8 cellular contexts compared by ENCODE assay signal in the genomic region with DNA sequence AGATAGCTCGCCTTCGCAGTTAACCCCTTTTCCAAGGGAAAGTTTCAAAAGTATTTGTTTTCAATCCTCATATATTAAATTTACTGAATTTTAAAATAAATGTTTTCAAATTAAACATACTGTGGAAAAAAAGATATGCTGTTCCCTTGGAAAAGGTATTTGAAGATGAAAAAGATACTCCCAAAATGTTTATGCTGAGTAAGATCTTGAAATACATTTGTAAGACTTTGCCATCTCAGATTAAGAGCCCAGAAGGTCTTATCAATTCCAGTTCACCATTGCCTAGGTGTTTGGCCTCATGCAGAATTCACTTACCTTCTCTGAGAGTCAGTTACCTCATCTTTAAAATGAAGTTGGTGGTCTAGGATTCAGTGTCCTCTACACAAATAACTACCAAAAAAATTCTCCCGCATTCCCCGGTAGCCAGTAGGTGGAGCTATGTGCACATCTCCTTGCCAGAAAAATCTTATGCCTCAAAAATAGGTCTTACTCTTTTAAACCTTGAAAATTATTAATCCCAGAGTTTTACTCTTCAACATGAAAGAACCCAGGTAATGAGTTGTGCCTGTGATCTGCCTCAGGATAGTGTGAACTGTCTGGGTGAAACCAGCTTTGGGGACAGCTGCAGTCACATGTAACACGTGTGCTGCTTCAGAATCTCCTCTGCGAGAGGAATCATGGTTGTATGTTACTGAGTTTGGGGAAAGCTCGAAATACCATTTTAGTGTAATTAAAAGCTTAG.
DNase-seq lines count a peak whose midpoint lies in the region; ATAC-seq and TF ChIP-seq lines count a peak whose summit lies in the region.

No MANE protein-coding gene starts in this region.

- H3K27me3 Mint-ChIP-seq in CD4-positive, CD25-positive, alpha-beta regulatory T cell, result no peaks in the 10 kb centered on the region

- no peaks in the 10 kb centered on the region for H3K4me1 ChIP-seq in CD4-positive, CD25-positive, alpha-beta regulatory T cell (ENCODE audit: control insufficient read depth, insufficient read depth, low read length, poor library complexity, severe bottlenecking)
- no peaks in the 10 kb centered on the region for H3K4me1 ChIP-seq in PC-3 (ENCODE audit: insufficient read depth, low read length)

- no peak overlapping the region for H3K4me3 ChIP-seq in CD4-positive, CD25-positive, alpha-beta regulatory T cell (ENCODE audit: low read depth, low read length)
- H3K4me3 ChIP-seq in H7 (ENCODE audit: insufficient read depth, low read depth, low read length) (no peak overlapping the region), PC-3 (ENCODE audit: low read length) (no peak overlapping the region), retinal pigment epithelial cell (ENCODE audit: low read length) (no peak overlapping the region)

- H2AFZ ChIP-seq in PC-3 (ENCODE audit: low read length), result no peak overlapping the region

- H3K4me3 Mint-ChIP-seq in CD4-positive, CD25-positive, alpha-beta regulatory T cell, result no peak overlapping the region

- peaks cover 53% of the 10 kb centered on the region for H3K36me3 ChIP-seq in CD4-positive, CD25-positive, alpha-beta regulatory T cell (ENCODE audit: control insufficient read depth, insufficient read depth, low read length)
- H3K36me3 ChIP-seq in H7 (replicated peaks; ENCODE audit: control insufficient read depth, insufficient read depth, low read length), result peaks cover 25% of the 10 kb centered on the region
- H3K36me3 ChIP-seq in PC-3 (ENCODE audit: low read depth, low read length), result peaks cover 10% of the 10 kb centered on the region

- no TSS peak for BruUV-seq in PC-3 (replicated peaks; lab: Mats Ljungman, UMichigan)

- H3K36me3 Mint-ChIP-seq in CD4-positive, CD25-positive, alpha-beta regulatory T cell, result peaks cover 44% of the 10 kb centered on the region

- no peak overlapping the region for H3K4me2 ChIP-seq in PC-3 (ENCODE audit: low read length)

- H3K4me1 Mint-ChIP-seq in CD4-positive, CD25-positive, alpha-beta regulatory T cell, result no peaks in the 10 kb centered on the region

- H3K27ac ChIP-seq in CD4-positive, CD25-positive, alpha-beta regulatory T cell (ENCODE audit: insufficient read depth, low read length, poor library complexity, severe bottlenecking), result no peak overlapping the region
- H3K27ac ChIP-seq in PC-3 (ENCODE audit: low read length), result no peak overlapping the region

- no peaks in the 10 kb centered on the region for H3K79me2 ChIP-seq in PC-3 (ENCODE audit: low read length)

- H3K9ac ChIP-seq in PC-3 (ENCODE audit: low read length), result no peak overlapping the region

- H3K9me2 ChIP-seq in PC-3 (replicated peaks; ENCODE audit: low read length), result no peaks in the 10 kb centered on the region

- peak; percentile 5 to 61 (median 57) for DNase-seq in CD4-positive, CD25-positive, alpha-beta regulatory T cell
- DNase-seq in H7 (peak; percentile 62), PC-3 (peak; percentile 54), globus pallidus (ENCODE audit: low spot score) (peak; percentile 38), retinal pigment epithelial cell (ENCODE audit: low read depth) (no peak), cortex of kidney (lab: John Stamatoyannopoulos, UW) (no peak)
- DNase-seq in activated effector memory CD4-positive, alpha-beta T cell treated with Interleukin-2 at 50 U/mL for 16 hours, result peak; percentile 10

- peak overlapping the region in 1 of 3 donors; percentile 32 for H3K27ac Mint-ChIP-seq in CD4-positive, CD25-positive, alpha-beta regulatory T cell

- H3K9me3 ChIP-seq in CD4-positive, CD25-positive, alpha-beta regulatory T cell (ENCODE audit: control insufficient read depth in 2 of 2, low read length in 2 of 2), result no peaks in the 10 kb centered on the region
- H3K9me3 ChIP-seq in PC-3 (ENCODE audit: low read length), result no peaks in the 10 kb centered on the region

- H3F3A ChIP-seq in PC-3 (ENCODE audit: low read length, unreplicated experiment), result peaks cover 3% of the 10 kb centered on the region

- POLR2A ChIA-PET in PC-3 (lab: Charles Lee; ENCODE audit: unreplicated experiment), result no interaction called here

- H4K20me1 ChIP-seq in PC-3 (ENCODE audit: low read length), result no peaks in the 10 kb centered on the region

- CTCF ChIA-PET in PC-3 (lab: Charles Lee), result interaction anchor here (0.7 to 1.1 kb wide), 2 partner anchors 33 to 36 kb away, joined by 4 to 6 read pairs; no protein-coding TSS in a partner anchor

- ATAC-seq in CD4-positive, CD25-positive, alpha-beta regulatory T cell (ENCODE audit: low read depth in 2 of 2), result peak in 1 of 2 donors; percentile 37
- no peak for ATAC-seq in PC-3
- ATAC-seq in GM21619 (IDR thresholded peaks at IDR 0.05; ENCODE audit: unreplicated experiment), result no peak

- no peaks in the 10 kb centered on the region for H3K27me3 ChIP-seq in CD4-positive, CD25-positive, alpha-beta regulatory T cell (ENCODE audit: control insufficient read depth, insufficient read depth, low read length)
- no peaks in the 10 kb centered on the region for H3K27me3 ChIP-seq in H7 (ENCODE audit: control insufficient read depth, insufficient read depth, low read length)
- no peaks in the 10 kb centered on the region for H3K27me3 ChIP-seq in PC-3 (ENCODE audit: low read length)

- TF ChIP-seq CTCF in PC-3 (conservative IDR thresholded peaks at IDR 0.05; ENCODE audit: low read depth, low read length) (peak; percentile 85), retinal pigment epithelial cell (conservative IDR thresholded peaks at IDR 0.05; ENCODE audit: low read depth, low read length) (peak; percentile 95)

- H3K9me3 Mint-ChIP-seq in CD4-positive, CD25-positive, alpha-beta regulatory T cell, result no peaks in the 10 kb centered on the region

- intact Hi-C loops in PC-3 (cut with micrococcal nuclease), result loop anchor here (2.0 to 5.0 kb wide), 2 partner anchors 279 to 327 kb away; partner anchors contain the start of gene ERCC4

Comparison
In these comparisons a context has a peak if more than half of its experiments do, and no peak if none do; other contexts are left out.
1. DNase-seq: peak in CD4-positive, CD25-positive, alpha-beta regulatory T cell (3 of 3), H7 (single experiment), PC-3 (single experiment), activated effector memory CD4-positive, alpha-beta T cell treated with Interleukin-2 at 50 U/mL for 16 hours (single experiment) and globus pallidus (single experiment); none in retinal pigment epithelial cell (single experiment) and cortex of kidney (single experiment).